ENCODE assay signal across 1 cellular context in the genomic region with DNA sequence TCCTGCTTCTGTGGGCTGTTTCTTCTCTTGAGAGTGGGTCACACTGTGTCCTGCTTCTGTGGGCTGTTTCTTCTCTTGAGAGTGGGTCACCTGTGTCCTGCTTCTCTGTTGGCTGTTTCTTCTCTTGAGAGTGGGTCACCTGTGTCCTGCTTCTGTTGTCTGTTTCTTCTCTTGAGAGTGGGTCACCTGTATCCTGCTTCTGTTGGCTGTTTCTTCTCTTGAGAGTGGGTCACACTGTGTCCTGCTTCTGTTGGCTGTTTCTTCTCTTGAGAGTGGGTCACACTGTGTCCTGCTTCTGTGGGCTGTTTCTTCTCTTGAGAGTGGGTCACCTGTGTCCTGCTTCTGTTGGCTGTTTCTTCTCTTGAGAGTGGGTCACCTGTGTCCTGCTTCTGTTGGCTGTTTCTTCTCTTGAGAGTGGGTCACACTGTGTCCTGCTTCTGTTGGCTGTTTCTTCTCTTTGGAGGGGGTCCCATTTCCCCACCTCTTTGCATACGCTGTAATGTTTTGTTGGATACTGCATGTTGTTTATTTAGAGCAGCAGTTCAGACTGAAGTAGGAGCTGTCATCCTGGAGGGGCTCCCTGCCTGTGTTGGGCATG. TPM values are rescaled to one million over a fixed set of nuclear protein-coding genes. Genes with fewer than 3 reads are reported as not detected.
"Had no signal": no experiment of that assay in that cellular context is flagged by ENCODE, and none has a peak within 500 bp of the region (broad histone marks: within the 10 kb centered on the region; RNA-seq: fewer than 3 reads in every experiment).

No MANE protein-coding gene starts in this region.

RNA-seq across cellular contexts. Expression of a gene that starts 28.6 kb away (rescaled TPM):
- polyA plus RNA-seq: naive thymus-derived CD8-positive, alpha-beta T cell had no signal
